Comparison of ENCODE assay signal across 11 cellular contexts in the genomic region with DNA sequence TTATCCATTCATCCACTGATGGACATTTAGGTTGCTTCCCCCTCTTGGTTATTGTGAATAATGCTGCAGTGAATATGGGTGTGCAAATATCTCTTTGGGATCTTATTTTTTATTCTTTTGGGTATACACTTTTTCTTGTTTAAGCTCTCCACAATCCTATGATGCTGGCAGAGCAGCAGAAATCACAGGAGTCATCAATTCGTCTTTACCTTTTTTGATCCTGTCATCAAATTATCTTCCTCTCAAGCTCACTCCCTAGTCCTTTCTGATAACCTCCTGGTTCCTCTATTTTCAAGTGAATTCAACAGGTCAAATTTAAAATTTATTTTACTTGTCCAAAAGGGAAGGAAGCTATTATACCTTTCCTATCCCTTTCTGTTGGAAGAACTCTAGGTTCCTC.
"Had no signal": no experiment of that assay in that cellular context is flagged by ENCODE, and none has a peak within 500 bp of the region (broad histone marks: within the 10 kb centered on the region; RNA-seq: fewer than 3 reads in every experiment).

No MANE protein-coding gene starts in this region.

- H3K9me3 ChIP-seq: HAP-1 had no signal

- H3K36me3 ChIP-seq: HAP-1 had no signal

- H3K27ac ChIP-seq: GM23248 had no signal

- H3K4me2 ChIP-seq: GM23338 had no signal

- H3K4me1 ChIP-seq: HAP-1 had no signal

- FAIRE-seq: H1, H54 had no signal

- ATAC-seq: GM23338, HCT116 had no signal

- DNase-seq: GM23248, GOT3, H7, H9, HCEC 1CT, HFFc6 had no signal

- H3K9ac ChIP-seq: GM23248 had no signal

- H3K4me3 ChIP-seq: GM23248, GM23338, HAP-1 had no signal

- H2AFZ ChIP-seq: GM23248, GM23338 had no signal
